31 cellular contexts compared by ENCODE assay signal in genomic region chr21:33841561-33841960, GRCh38.
"Had no signal": no experiment of that assay in that cellular context is flagged by ENCODE, and none has a peak within 500 bp of the region (broad histone marks: within the 10 kb centered on the region; RNA-seq: fewer than 3 reads in every experiment).

No MANE protein-coding gene starts in this region.

- H3K9me3 Mint-ChIP-seq: activated CD8-positive, alpha-beta T cell treated with anti-CD3 and anti-CD28 coated beads for 36 hours; activated naive CD4-positive, alpha-beta T cell treated with anti-CD3 and anti-CD28 coated beads, Interleukin-2, amount 50 U/mL, for 24 hours; central memory CD8-positive, alpha-beta T cell; dendritic cell treated with granulocyte-macrophage colony-stimulating factor and Interleukin-4, amounts not matched to agents 40 ng/mL and 50 ng/mL, for 4 days; endodermal cell; T-helper 2 cell treated with Interferon-gamma antibody and Interleukin-4, amounts not matched to agents 5 μg/mL and 100 μg/mL, for 36 hours had no signal

- H3K27me3 Mint-ChIP-seq: activated B cell treated with CpG ODN at 0.5 μM for 24 hours; activated CD8-positive, alpha-beta T cell treated with anti-CD3 and anti-CD28 coated beads for 36 hours; activated naive CD4-positive, alpha-beta T cell treated with anti-CD3 and anti-CD28 coated beads, Interleukin-2, amount 50 U/mL, for 24 hours; activated naive CD8-positive, alpha-beta T cell treated with anti-CD3 and anti-CD28 coated beads for 36 hours; activated naive CD8-positive, alpha-beta T cell treated with anti-CD3 and anti-CD28 coated beads, Interleukin-2, amount 50 U/mL, for 24 hours; dendritic cell treated with granulocyte-macrophage colony-stimulating factor and Interleukin-4, amounts not matched to agents 40 ng/mL and 50 ng/mL, for 4 days had no signal

- ATAC-seq: activated CD4-positive, CD25-positive, alpha-beta regulatory T cell treated with anti-CD3 and anti-CD28 coated beads, Interleukin-2, amount 50 U/mL, for 24 hours; activated CD8-positive, alpha-beta T cell treated with anti-CD3 and anti-CD28 coated beads for 36 hours; activated naive CD8-positive, alpha-beta T cell treated with anti-CD3 and anti-CD28 coated beads, Interleukin-2, amount 50 U/mL, for 24 hours; activated T-cell treated with anti-CD3 and anti-CD28 coated beads, Interleukin-2, amount 50 U/mL, for 4 hours; activated T-helper 17 cell treated with anti-CD3 and anti-CD28 coated beads, Interleukin-2, amount 50 U/mL, for 72 hours; esophagus mucosa; T-helper 17 cell had no signal

- H3K9me3 ChIP-seq: adrenal gland had no signal

- H3K4me1 Mint-ChIP-seq: activated B cell treated with CpG ODN at 0.5 μM for 24 hours; activated naive CD4-positive, alpha-beta T cell treated with anti-CD3 and anti-CD28 coated beads, Interleukin-2, amount 50 U/mL, for 24 hours; activated naive CD8-positive, alpha-beta T cell treated with anti-CD3 and anti-CD28 coated beads for 36 hours; activated naive CD8-positive, alpha-beta T cell treated with anti-CD3 and anti-CD28 coated beads, Interleukin-2, amount 50 U/mL, for 24 hours; activated T-helper 17 cell treated with anti-CD3 and anti-CD28 coated beads, Interleukin-2, amount 50 U/mL, for 72 hours; central memory CD8-positive, alpha-beta T cell; endodermal cell; T-helper 17 cell had no signal

- H3K27me3 ChIP-seq: adrenal gland, brain microvascular endothelial cell, dorsolateral prefrontal cortex had no signal

- H3K27ac ChIP-seq: brain microvascular endothelial cell, WERI-Rb-1 had no signal

- H3K27ac Mint-ChIP-seq: activated B cell treated with CpG ODN at 0.5 μM for 24 hours; activated CD8-positive, alpha-beta T cell treated with anti-CD3 and anti-CD28 coated beads for 36 hours; activated naive CD4-positive, alpha-beta T cell treated with anti-CD3 and anti-CD28 coated beads, Interleukin-2, amount 50 U/mL, for 24 hours; activated naive CD8-positive, alpha-beta T cell treated with anti-CD3 and anti-CD28 coated beads for 36 hours; activated naive CD8-positive, alpha-beta T cell treated with anti-CD3 and anti-CD28 coated beads, Interleukin-2, amount 50 U/mL, for 24 hours; activated T-helper 17 cell treated with anti-CD3 and anti-CD28 coated beads, Interleukin-2, amount 50 U/mL, for 72 hours; dendritic cell treated with granulocyte-macrophage colony-stimulating factor and Interleukin-4, amounts not matched to agents 40 ng/mL and 50 ng/mL, for 4 days; endodermal cell; T-helper 17 cell; T-helper 2 cell treated with Interferon-gamma antibody and Interleukin-4, amounts not matched to agents 5 μg/mL and 100 μg/mL, for 36 hours had no signal

- H3K4me3 ChIP-seq: adrenal gland, coronary artery, dorsolateral prefrontal cortex had no signal

- H3K36me3 Mint-ChIP-seq: activated naive CD4-positive, alpha-beta T cell treated with anti-CD3 and anti-CD28 coated beads, Interleukin-2, amount 50 U/mL, for 24 hours had no signal

- H3K4me3 Mint-ChIP-seq: activated B cell treated with CpG ODN at 0.5 μM for 24 hours; activated CD8-positive, alpha-beta T cell treated with anti-CD3 and anti-CD28 coated beads for 36 hours; activated naive CD4-positive, alpha-beta T cell treated with anti-CD3 and anti-CD28 coated beads, Interleukin-2, amount 50 U/mL, for 24 hours; activated naive CD8-positive, alpha-beta T cell treated with anti-CD3 and anti-CD28 coated beads for 36 hours; activated naive CD8-positive, alpha-beta T cell treated with anti-CD3 and anti-CD28 coated beads, Interleukin-2, amount 50 U/mL, for 24 hours; activated T-cell treated with anti-CD3 and anti-CD28 coated beads, Interleukin-2, amount 50 U/mL, for 4 hours; activated T-helper 17 cell treated with anti-CD3 and anti-CD28 coated beads, Interleukin-2, amount 50 U/mL, for 72 hours; central memory CD8-positive, alpha-beta T cell; dendritic cell treated with granulocyte-macrophage colony-stimulating factor and Interleukin-4, amounts not matched to agents 40 ng/mL and 50 ng/mL, for 4 days; endodermal cell; T-helper 17 cell; T-helper 2 cell treated with Interferon-gamma antibody and Interleukin-4, amounts not matched to agents 5 μg/mL and 100 μg/mL, for 36 hours had no signal

- DNase-seq: activated B cell treated with CpG ODN at 0.5 μM for 24 hours; activated CD4-positive, alpha-beta T cell treated with anti-CD3 and anti-CD28 coated beads for 48 hours; activated CD4-positive, alpha-beta T cell treated with anti-CD3 and anti-CD28 coated beads, Interleukin-2, amount 50 U/mL, for 1 hour; activated CD4-positive, alpha-beta T cell treated with anti-CD3 and anti-CD28 coated beads, Interleukin-2, amount 50 U/mL, for 48 hours; activated CD8-positive, alpha-beta T cell treated with anti-CD3 and anti-CD28 coated beads for 36 hours; activated effector memory CD4-positive, alpha-beta T cell treated with Interleukin-2 at 50 U/mL for 16 hours; activated gamma-delta T cell treated with Interleukin-2 at 50 U/mL for 16 hours; activated naive CD4-positive, alpha-beta T cell treated with Interleukin-2 at 50 U/mL for 16 hours; activated naive CD8-positive, alpha-beta T cell treated with anti-CD3 and anti-CD28 coated beads for 36 hours; activated naive CD8-positive, alpha-beta T cell treated with anti-CD3 and anti-CD28 coated beads, Interleukin-2, amount 50 U/mL, for 24 hours; activated T-cell treated with anti-CD3 and anti-CD28 coated beads, Interleukin-2, amount 50 U/mL, for 4 hours; amygdala; aorta; brain microvascular endothelial cell; dorsolateral prefrontal cortex; effector memory CD4-positive, alpha-beta T cell; endodermal cell; foreskin fibroblast; T-helper 1 cell; T-helper 17 cell; T1000; WERI-Rb-1 had no signal
